1 cellular context compared by ENCODE assay signal in genomic region chr11:61897387-61898246, GRCh38.
TF ChIP-seq lines count a peak whose summit lies in the region.

No MANE protein-coding gene starts in this region.

TF ChIP-seq in HepG2, 621 proteins besides CTCF, POLR2A, EP300 and RAD21 (continued from another document):
- TF ChIP-seq ATF6 (CRISPR knock-in tag; conservative IDR thresholded peaks at IDR 0.05) (no peak), ZNF337 (CRISPR knock-in tag; IDR thresholded peaks at IDR 0.05; ENCODE audit: borderline replicate concordance, low read depth) (no peak), XRCC5 (optimal IDR thresholded peaks at IDR 0.05; ENCODE audit: low read length) (peak; percentile 74), TBP (CRISPR knock-in tag; IDR thresholded peaks at IDR 0.05) (no peak), KLF9 (CRISPR knock-in tag; IDR thresholded peaks at IDR 0.05; ENCODE audit: low read depth) (no peak), SMC3 (IDR thresholded peaks at IDR 0.05; ENCODE audit: low read length) (peak; percentile 78), SNAPC2 (CRISPR knock-in tag; IDR thresholded peaks at IDR 0.05) (no peak), ZNF18 (CRISPR knock-in tag; IDR thresholded peaks at IDR 0.05; ENCODE audit: insufficient replicate concordance) (no peak), ZNF737 (CRISPR knock-in tag; IDR thresholded peaks at IDR 0.05; ENCODE audit: borderline replicate concordance) (no peak), ZNF17 (CRISPR knock-in tag; IDR thresholded peaks at IDR 0.05) (no peak), ZNF160 (CRISPR knock-in tag; IDR thresholded peaks at IDR 0.05) (no peak), HHEX (CRISPR knock-in tag; IDR thresholded peaks at IDR 0.05) (no peak), FOXO4 (CRISPR knock-in tag; conservative IDR thresholded peaks at IDR 0.05) (no peak), KDM2A (CRISPR knock-in tag; IDR thresholded peaks at IDR 0.05; ENCODE audit: borderline replicate concordance, low read depth) (0 out of 2 replicates have a peak, but pooled peaks have one; percentile 18)
- TF ChIP-seq, protein P1, sequence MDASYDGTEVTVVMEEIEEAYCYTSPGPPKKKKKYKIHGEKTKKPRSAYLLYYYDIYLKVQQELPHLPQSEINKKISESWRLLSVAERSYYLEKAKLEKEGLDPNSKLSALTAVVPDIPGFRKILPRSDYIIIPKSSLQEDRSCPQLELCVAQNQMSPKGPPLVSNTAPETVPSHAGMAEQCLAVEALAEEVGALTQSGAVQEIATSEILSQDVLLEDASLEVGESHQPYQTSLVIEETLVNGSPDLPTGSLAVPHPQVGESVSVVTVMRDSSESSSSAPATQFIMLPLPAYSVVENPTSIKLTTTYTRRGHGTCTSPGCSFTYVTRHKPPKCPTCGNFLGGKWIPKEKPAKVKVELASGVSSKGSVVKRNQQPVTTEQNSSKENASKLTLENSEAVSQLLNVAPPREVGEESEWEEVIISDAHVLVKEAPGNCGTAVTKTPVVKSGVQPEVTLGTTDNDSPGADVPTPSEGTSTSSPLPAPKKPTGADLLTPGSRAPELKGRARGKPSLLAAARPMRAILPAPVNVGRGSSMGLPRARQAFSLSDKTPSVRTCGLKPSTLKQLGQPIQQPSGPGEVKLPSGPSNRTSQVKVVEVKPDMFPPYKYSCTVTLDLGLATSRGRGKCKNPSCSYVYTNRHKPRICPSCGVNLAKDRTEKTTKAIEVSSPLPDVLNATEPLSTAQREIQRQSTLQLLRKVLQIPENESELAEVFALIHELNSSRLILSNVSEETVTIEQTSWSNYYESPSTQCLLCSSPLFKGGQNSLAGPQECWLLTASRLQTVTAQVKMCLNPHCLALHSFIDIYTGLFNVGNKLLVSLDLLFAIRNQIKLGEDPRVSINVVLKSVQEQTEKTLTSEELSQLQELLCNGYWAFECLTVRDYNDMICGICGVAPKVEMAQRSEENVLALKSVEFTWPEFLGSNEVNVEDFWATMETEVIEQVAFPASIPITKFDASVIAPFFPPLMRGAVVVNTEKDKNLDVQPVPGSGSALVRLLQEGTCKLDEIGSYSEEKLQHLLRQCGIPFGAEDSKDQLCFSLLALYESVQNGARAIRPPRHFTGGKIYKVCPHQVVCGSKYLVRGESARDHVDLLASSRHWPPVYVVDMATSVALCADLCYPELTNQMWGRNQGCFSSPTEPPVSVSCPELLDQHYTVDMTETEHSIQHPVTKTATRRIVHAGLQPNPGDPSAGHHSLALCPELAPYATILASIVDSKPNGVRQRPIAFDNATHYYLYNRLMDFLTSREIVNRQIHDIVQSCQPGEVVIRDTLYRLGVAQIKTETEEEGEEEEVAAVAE (CRISPR knock-in tag; IDR thresholded peaks at IDR 0.05; ENCODE audit: borderline replicate concordance): no peak
- TF ChIP-seq, protein P2, sequence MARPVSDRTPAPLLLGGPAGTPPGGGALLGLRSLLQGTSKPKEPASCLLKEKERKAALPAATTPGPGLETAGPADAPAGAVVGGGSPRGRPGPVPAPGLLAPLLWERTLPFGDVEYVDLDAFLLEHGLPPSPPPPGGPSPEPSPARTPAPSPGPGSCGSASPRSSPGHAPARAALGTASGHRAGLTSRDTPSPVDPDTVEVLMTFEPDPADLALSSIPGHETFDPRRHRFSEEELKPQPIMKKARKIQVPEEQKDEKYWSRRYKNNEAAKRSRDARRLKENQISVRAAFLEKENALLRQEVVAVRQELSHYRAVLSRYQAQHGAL (CRISPR knock-in tag; IDR thresholded peaks at IDR 0.05; ENCODE audit: not compliant biosample characterization): no peak
